Comparison of ENCODE assay signal across 15 cellular contexts in genomic region chr7:1852781-1853618, GRCh38.
DNase-seq lines count a peak whose midpoint lies in the region; ATAC-seq and TF ChIP-seq lines count a peak whose summit lies in the region.
"Had no signal": no experiment of that assay in that cellular context is flagged by ENCODE, and none has a peak within 500 bp of the region (broad histone marks: within the 10 kb centered on the region; RNA-seq: fewer than 3 reads in every experiment).

No MANE protein-coding gene starts in this region.

- TF ChIP-seq POLR2A in gastrocnemius medialis (IDR thresholded peaks at IDR 0.05) (no peak), GM18505 (IDR thresholded peaks at IDR 0.05; ENCODE audit: borderline replicate concordance, extremely low read depth, insufficient read depth, insufficient read length) (no peak)

- H3K27me3 ChIP-seq in left lung (no peaks in the 10 kb centered on the region), gastrocnemius medialis (no peaks in the 10 kb centered on the region), H7 (ENCODE audit: control insufficient read depth, insufficient read depth, low read length) (no peaks in the 10 kb centered on the region)
- H3K27me3 ChIP-seq: dorsolateral prefrontal cortex, heart right ventricle had no signal

- intact Hi-C loops in left lung (cut with DNase I) (no loop called here), gastrocnemius medialis (cut with DNase I; ENCODE audit: low total_unique reads) (no loop called here)

- H3K27ac ChIP-seq in left lung (no peak overlapping the region), gastrocnemius medialis (peak overlapping the region in 1 of 4 donors; percentile 18)
- H3K27ac ChIP-seq: 22Rv1, dorsolateral prefrontal cortex, heart right ventricle, parathyroid adenoma, thoracic aorta had no signal

- H3K36me3 ChIP-seq in left lung (no peaks in the 10 kb centered on the region), gastrocnemius medialis (no peaks in the 10 kb centered on the region), H7 (replicated peaks; ENCODE audit: control insufficient read depth, insufficient read depth, low read length) (no peaks in the 10 kb centered on the region)
- H3K36me3 ChIP-seq: heart right ventricle, thoracic aorta had no signal

- CTCF ChIA-PET in WTC11 (lab: Charles Lee), result interaction anchor here (0.5 kb wide), 1 partner anchor 175 kb away, joined by 4 read pairs; no protein-coding TSS in a partner anchor

- ATAC-seq in WTC11 (no peak), left lung (no peak), gastrocnemius medialis (peak; percentile 78 to 82), GM18505 (IDR thresholded peaks at IDR 0.05; ENCODE audit: unreplicated experiment) (no peak), HG02885 (IDR thresholded peaks at IDR 0.05; ENCODE audit: poor library complexity, unreplicated experiment) (no peak)
- ATAC-seq: heart right ventricle had no signal

- peak in 2 of 3 experiments; percentile 38 to 78 for DNase-seq in NCI-H1417 (lab: John Stamatoyannopoulos, UW)
- DNase-seq in NCI-H1417 treated with DMSO at 0.1 percent for 48 hours (lab: John Stamatoyannopoulos, UW), result no peak
- DNase-seq in WTC11 (ENCODE audit: low spot score), result peak; percentile 9
- DNase-seq in left lung, result peak; percentile 26 to 74
- peak; percentile 35 to 63 for DNase-seq in gastrocnemius medialis
- DNase-seq in H7, result no peak
- DNase-seq: NCI-H1930, NCI-H524 treated with DMSO at 0.1 percent for 48 hours had no signal

- H3K4me3 ChIP-seq in left lung, result no peak overlapping the region
- no peak overlapping the region for H3K4me3 ChIP-seq in gastrocnemius medialis
- H3K4me3 ChIP-seq in H7 (ENCODE audit: insufficient read depth, low read depth, low read length), result no peak overlapping the region
- H3K4me3 ChIP-seq: dorsolateral prefrontal cortex, heart right ventricle, thoracic aorta had no signal

- in situ Hi-C loops in gastrocnemius medialis (cut with MboI; ENCODE audit: low sequenced_read_pairs in 4 of 4), result no loop called here

- peak overlapping the region; percentile 63; the same call in 1 of the 2 replicates for H3K27ac Mint-ChIP-seq in WTC11

- H3K4me1 ChIP-seq in left lung, result no peaks in the 10 kb centered on the region
- H3K4me1 ChIP-seq in gastrocnemius medialis, result peaks cover 0 to 15% of the 10 kb centered on the region in 2 donors
- H3K4me1 ChIP-seq: heart right ventricle, parathyroid adenoma had no signal

- H3K4me3 Mint-ChIP-seq in WTC11, result no peak overlapping the region

- H3K9me3 Mint-ChIP-seq in WTC11, result no peaks in the 10 kb centered on the region

- H3K36me3 Mint-ChIP-seq in WTC11, result no peaks in the 10 kb centered on the region

- POLR2A ChIA-PET in WTC11 (lab: Charles Lee), result no interaction called here

- H3K9me3 ChIP-seq in left lung (no peaks in the 10 kb centered on the region), gastrocnemius medialis (no peaks in the 10 kb centered on the region)
- H3K9me3 ChIP-seq: heart right ventricle, thoracic aorta had no signal

- no peak for TF ChIP-seq CTCF in WTC11 (IDR thresholded peaks at IDR 0.05)
- TF ChIP-seq CTCF in left lung (IDR thresholded peaks at IDR 0.05), result no peak
- no peak for TF ChIP-seq CTCF in gastrocnemius medialis (IDR thresholded peaks at IDR 0.05 in 4 of 5, conservative IDR thresholded peaks at IDR 0.05 in 1 of 5)

- no peaks in the 10 kb centered on the region for H3K27me3 Mint-ChIP-seq in WTC11 (ENCODE audit: low read depth)

- H3K4me1 Mint-ChIP-seq in WTC11, result no peaks in the 10 kb centered on the region

TF ChIP-seq in WTC11, 78 proteins besides CTCF, POLR2A, EP300 and RAD21 (continues in another document):
- TF ChIP-seq CDX4 (CRISPR knock-in tag; IDR thresholded peaks at IDR 0.05; ENCODE audit: borderline replicate concordance), result no peak
- TF ChIP-seq ZBTB21 (CRISPR knock-in tag; IDR thresholded peaks at IDR 0.05; ENCODE audit: borderline replicate concordance), result no peak
- no peak for TF ChIP-seq SMAD4 (CRISPR knock-in tag; IDR thresholded peaks at IDR 0.05)
- no peak for TF ChIP-seq ZNF219 (CRISPR knock-in tag; IDR thresholded peaks at IDR 0.05; ENCODE audit: borderline replicate concordance)
- TF ChIP-seq, protein P1, sequence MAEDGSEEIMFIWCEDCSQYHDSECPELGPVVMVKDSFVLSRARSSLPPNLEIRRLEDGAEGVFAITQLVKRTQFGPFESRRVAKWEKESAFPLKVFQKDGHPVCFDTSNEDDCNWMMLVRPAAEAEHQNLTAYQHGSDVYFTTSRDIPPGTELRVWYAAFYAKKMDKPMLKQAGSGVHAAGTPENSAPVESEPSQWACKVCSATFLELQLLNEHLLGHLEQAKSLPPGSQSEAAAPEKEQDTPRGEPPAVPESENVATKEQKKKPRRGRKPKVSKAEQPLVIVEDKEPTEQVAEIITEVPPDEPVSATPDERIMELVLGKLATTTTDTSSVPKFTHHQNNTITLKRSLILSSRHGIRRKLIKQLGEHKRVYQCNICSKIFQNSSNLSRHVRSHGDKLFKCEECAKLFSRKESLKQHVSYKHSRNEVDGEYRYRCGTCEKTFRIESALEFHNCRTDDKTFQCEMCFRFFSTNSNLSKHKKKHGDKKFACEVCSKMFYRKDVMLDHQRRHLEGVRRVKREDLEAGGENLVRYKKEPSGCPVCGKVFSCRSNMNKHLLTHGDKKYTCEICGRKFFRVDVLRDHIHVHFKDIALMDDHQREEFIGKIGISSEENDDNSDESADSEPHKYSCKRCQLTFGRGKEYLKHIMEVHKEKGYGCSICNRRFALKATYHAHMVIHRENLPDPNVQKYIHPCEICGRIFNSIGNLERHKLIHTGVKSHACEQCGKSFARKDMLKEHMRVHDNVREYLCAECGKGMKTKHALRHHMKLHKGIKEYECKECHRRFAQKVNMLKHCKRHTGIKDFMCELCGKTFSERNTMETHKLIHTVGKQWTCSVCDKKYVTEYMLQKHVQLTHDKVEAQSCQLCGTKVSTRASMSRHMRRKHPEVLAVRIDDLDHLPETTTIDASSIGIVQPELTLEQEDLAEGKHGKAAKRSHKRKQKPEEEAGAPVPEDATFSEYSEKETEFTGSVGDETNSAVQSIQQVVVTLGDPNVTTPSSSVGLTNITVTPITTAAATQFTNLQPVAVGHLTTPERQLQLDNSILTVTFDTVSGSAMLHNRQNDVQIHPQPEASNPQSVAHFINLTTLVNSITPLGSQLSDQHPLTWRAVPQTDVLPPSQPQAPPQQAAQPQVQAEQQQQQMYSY (CRISPR knock-in tag; IDR thresholded peaks at IDR 0.05), result no peak
- TF ChIP-seq NR2C2 (CRISPR knock-in tag; IDR thresholded peaks at IDR 0.05), result no peak
- no peak for TF ChIP-seq AFF4 (CRISPR knock-in tag; IDR thresholded peaks at IDR 0.05; ENCODE audit: borderline replicate concordance)
- TF ChIP-seq, protein P2, sequence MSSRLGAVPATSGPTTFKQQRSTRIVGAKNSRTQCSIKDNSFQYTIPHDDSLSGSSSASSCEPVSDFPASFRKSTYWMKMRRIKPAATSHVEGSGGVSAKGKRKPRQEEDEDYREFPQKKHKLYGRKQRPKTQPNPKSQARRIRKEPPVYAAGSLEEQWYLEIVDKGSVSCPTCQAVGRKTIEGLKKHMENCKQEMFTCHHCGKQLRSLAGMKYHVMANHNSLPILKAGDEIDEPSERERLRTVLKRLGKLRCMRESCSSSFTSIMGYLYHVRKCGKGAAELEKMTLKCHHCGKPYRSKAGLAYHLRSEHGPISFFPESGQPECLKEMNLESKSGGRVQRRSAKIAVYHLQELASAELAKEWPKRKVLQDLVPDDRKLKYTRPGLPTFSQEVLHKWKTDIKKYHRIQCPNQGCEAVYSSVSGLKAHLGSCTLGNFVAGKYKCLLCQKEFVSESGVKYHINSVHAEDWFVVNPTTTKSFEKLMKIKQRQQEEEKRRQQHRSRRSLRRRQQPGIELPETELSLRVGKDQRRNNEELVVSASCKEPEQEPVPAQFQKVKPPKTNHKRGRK (CRISPR knock-in tag; IDR thresholded peaks at IDR 0.05; ENCODE audit: borderline replicate concordance), result no peak
- TF ChIP-seq ATF1 (CRISPR knock-in tag; IDR thresholded peaks at IDR 0.05), result no peak

Comparison
In these comparisons a context has a peak if more than half of its experiments do, and no peak if none do; other contexts are left out.
1. DNase-seq: peak in NCI-H1417 (2 of 3), WTC11 (single experiment), left lung (2 of 2) and gastrocnemius medialis (2 of 2); none in NCI-H1417 treated with DMSO at 0.1 percent for 48 hours (single experiment) and H7 (single experiment).
2. ATAC-seq: peak in gastrocnemius medialis (2 of 2); none in WTC11 (single experiment), left lung (single experiment), GM18505 (single experiment) and HG02885 (single experiment).